In genomic region chr17:29621751-29622194, GRCh38 we compare ENCODE assay signal across 9 cellular contexts. TPM values are rescaled to one million over a fixed set of nuclear protein-coding genes. Genes with fewer than 3 reads are reported as not detected.
DNase-seq lines count a peak whose midpoint lies in the region; ATAC-seq and TF ChIP-seq lines count a peak whose summit lies in the region.
"Had no signal": no experiment of that assay in that cellular context is flagged by ENCODE, and none has a peak within 500 bp of the region (broad histone marks: within the 10 kb centered on the region; RNA-seq: fewer than 3 reads in every experiment).

No MANE protein-coding gene starts in this region.

- H3K36me3 ChIP-seq in ascending aorta, result no peaks in the 10 kb centered on the region
- H3K36me3 ChIP-seq in lung (ENCODE audit: control insufficient read depth in 2 of 2, insufficient read depth in 2 of 2, low read length in 2 of 2), result peaks cover 0 to 3% of the 10 kb centered on the region in 2 donors
- H3K36me3 ChIP-seq in upper lobe of right lung, result no peaks in the 10 kb centered on the region

- H3K9me3 ChIP-seq in ascending aorta (no peaks in the 10 kb centered on the region), lung (ENCODE audit: control insufficient read depth in 2 of 2, insufficient read depth in 1 of 2, low read length in 1 of 2) (peaks cover 0 to 3% of the 10 kb centered on the region in 2 donors), upper lobe of right lung (no peaks in the 10 kb centered on the region)

- H3K4me1 Mint-ChIP-seq in activated naive CD4-positive, alpha-beta T cell treated with anti-CD3 and anti-CD28 coated beads, Interleukin-2, amount 10 ng/mL, durations not matched to agents 7 days and 5 days, result peaks cover 64% of the 10 kb centered on the region

- no peak for ATAC-seq in lung (ENCODE audit: insufficient read depth, low FRiP score)
- ATAC-seq in upper lobe of right lung, result no peak

- H3K27me3 Mint-ChIP-seq in activated naive CD4-positive, alpha-beta T cell treated with anti-CD3 and anti-CD28 coated beads, Interleukin-2, amount 10 ng/mL, durations not matched to agents 7 days and 5 days, result peaks cover 38% of the 10 kb centered on the region

- CTCF ChIA-PET in activated naive CD4-positive, alpha-beta T cell treated with anti-CD3 and anti-CD28 coated beads, Interleukin-2, amount 10 ng/mL, durations not matched to agents 7 days and 5 days (lab: Charles Lee), result interaction anchor here (2.0 to 6.5 kb wide), 2 partner anchors 29 to 158 kb away, joined by 5 to 47 read pairs; partner anchors contain the start of gene ANKRD13B

- H3K9me3 Mint-ChIP-seq in activated naive CD4-positive, alpha-beta T cell treated with anti-CD3 and anti-CD28 coated beads, Interleukin-2, amount 10 ng/mL, durations not matched to agents 7 days and 5 days, result no peaks in the 10 kb centered on the region

- TF ChIP-seq CTCF in ascending aorta (IDR thresholded peaks at IDR 0.05) (no peak), lung (IDR thresholded peaks at IDR 0.05; ENCODE audit: control extremely low read depth, extremely low read depth) (no peak), upper lobe of right lung (IDR thresholded peaks at IDR 0.05) (no peak)

- 78 to 84% methylated on average over 8 of the region's 8 CpGs for WGBS in lung, 2 donors

- H3K36me3 Mint-ChIP-seq in activated naive CD4-positive, alpha-beta T cell treated with anti-CD3 and anti-CD28 coated beads, Interleukin-2, amount 10 ng/mL, durations not matched to agents 7 days and 5 days, result peaks cover 11% of the 10 kb centered on the region

- no peak for DNase-seq in activated naive CD4-positive, alpha-beta T cell treated with anti-CD3 and anti-CD28 coated beads, Interleukin-2, amount 10 ng/mL, durations not matched to agents 7 days and 5 days
- no peak for DNase-seq in activated naive CD4-positive, alpha-beta T cell treated with Interleukin-2 at 50 U/mL for 16 hours
- no peak for DNase-seq in ascending aorta (ENCODE audit: low spot score in 2 of 2)
- DNase-seq in lung (ENCODE audit: low spot score), result no peak
- DNase-seq in upper lobe of right lung, result no peak
- no peak for DNase-seq in stimulated activated CD4-positive, alpha-beta T cell treated with anti-CD3 and anti-CD28 coated beads, Interleukin-12 subunit alpha, Interleukin-12 subunit beta, amount 100 ng/mL, for 4 hours
- DNase-seq in NK-92 treated with Interleukin-12 subunit alpha and Interleukin-12 subunit beta, amount 100 ng/mL, for 24 hours (lab: John Stamatoyannopoulos, UW), result no peak
- no peak for DNase-seq in NCI-H1694 treated with DMSO at 0.1 percent for 48 hours (lab: John Stamatoyannopoulos, UW)
- DNase-seq: DMS79 had no signal

- H3K27me3 ChIP-seq in ascending aorta, result no peaks in the 10 kb centered on the region
- no peaks in the 10 kb centered on the region for H3K27me3 ChIP-seq in lung (ENCODE audit: control insufficient read depth, insufficient read depth)
- H3K27me3 ChIP-seq in upper lobe of right lung, result no peaks in the 10 kb centered on the region

- peaks cover 13% of the 10 kb centered on the region in 2 donors for H3K4me1 ChIP-seq in ascending aorta
- peaks cover 0 to 17% of the 10 kb centered on the region in 2 donors for H3K4me1 ChIP-seq in lung (ENCODE audit: control insufficient read depth in 2 of 2, insufficient read depth in 2 of 2, low read length in 2 of 2)
- peaks cover 29% of the 10 kb centered on the region for H3K4me1 ChIP-seq in upper lobe of right lung

- H3K27ac ChIP-seq in ascending aorta, result peak overlapping the region in 1 of 2 donors; percentile 50
- H3K27ac ChIP-seq in lung (ENCODE audit: low read depth in 1 of 2, low read length in 1 of 2), result peak overlapping the region in 1 of 2 donors; percentile 93
- no peak overlapping the region for H3K27ac ChIP-seq in upper lobe of right lung

- H3K4me3 ChIP-seq in ascending aorta (peak overlapping the region; percentile 61 to 79), lung (peak overlapping the region; percentile 44), upper lobe of right lung (peak overlapping the region; percentile 76)

- peak overlapping the region; percentile 67 for H3K27ac Mint-ChIP-seq in activated naive CD4-positive, alpha-beta T cell treated with anti-CD3 and anti-CD28 coated beads, Interleukin-2, amount 10 ng/mL, durations not matched to agents 7 days and 5 days

- intact Hi-C loops in ascending aorta (cut with DNase I) (loop anchor here (2.0 kb wide), 1 partner anchor 139 kb away; no protein-coding TSS in a partner anchor), upper lobe of right lung (cut with DNase I) (no loop called here)

- H3K4me3 Mint-ChIP-seq in activated naive CD4-positive, alpha-beta T cell treated with anti-CD3 and anti-CD28 coated beads, Interleukin-2, amount 10 ng/mL, durations not matched to agents 7 days and 5 days, result peak overlapping the region; percentile 73

RNA-seq across cellular contexts. Expression of gene CORO6, which starts 0.9 kb away (rescaled TPM):
- total RNA-seq in ascending aorta (22.0 TPM), lung (1 to 10 TPM; 1.7 to 8.4 TPM), upper lobe of right lung (7.7 TPM)
- polyA plus RNA-seq in lung, result 10 to 100 TPM in 1 of 2 donors, 1 to 10 TPM in 1; 3.3 to 14.4 TPM

RNA-seq across cellular contexts. Expression of gene ANKRD13B, which starts 28.8 kb away (rescaled TPM):
- total RNA-seq in ascending aorta, result 16.7 TPM
- 1 to 10 TPM; 6.6 to 6.9 TPM for total RNA-seq in lung
- polyA plus RNA-seq in lung, result 1 to 10 TPM; 2.7 to 3.2 TPM
- 6.8 TPM for total RNA-seq in upper lobe of right lung

RNA-seq across cellular contexts. Expression of gene GIT1, which starts 32.3 kb away (rescaled TPM):
- 142 TPM for total RNA-seq in ascending aorta
- total RNA-seq in lung, result 10 to 100 TPM; 44.0 to 49.9 TPM
- polyA plus RNA-seq in lung, result 10 to 100 TPM; 29.8 to 38.4 TPM
- total RNA-seq in upper lobe of right lung, result 64.8 TPM

RNA-seq across cellular contexts. Expression of gene TP53I13, which starts 53.3 kb away (rescaled TPM):
- total RNA-seq in ascending aorta (93.7 TPM), lung (10 to 100 TPM; 24.2 to 69.4 TPM), upper lobe of right lung (51.9 TPM)
- polyA plus RNA-seq in lung, result 100 to 1,000 TPM in 1 of 2 donors, 10 to 100 TPM in 1; 53.4 to 126 TPM

RNA-seq across cellular contexts. Expression of gene ABHD15, which starts 54.9 kb away (rescaled TPM):
- 11.0 TPM for total RNA-seq in ascending aorta
- total RNA-seq in lung, result 10 to 100 TPM in 1 of 2 donors, 1 to 10 TPM in 1; 4.1 to 10.5 TPM
- polyA plus RNA-seq in lung, result 1 to 10 TPM; 4.0 to 6.3 TPM
- total RNA-seq in upper lobe of right lung, result 10.9 TPM
